Comparison of ENCODE assay signal across 12 cellular contexts in genomic region chr6:35419431-35419830, GRCh38. TPM values are rescaled to one million over a fixed set of nuclear protein-coding genes. Genes with fewer than 3 reads are reported as not detected.
DNase-seq lines count a peak whose midpoint lies in the region; ATAC-seq and TF ChIP-seq lines count a peak whose summit lies in the region.
"Had no signal": no experiment of that assay in that cellular context is flagged by ENCODE, and none has a peak within 500 bp of the region (broad histone marks: within the 10 kb centered on the region; RNA-seq: fewer than 3 reads in every experiment).

No MANE protein-coding gene starts in this region.

- no peak for ATAC-seq in gastroesophageal sphincter
- ATAC-seq in lower lobe of right lung: no peak

- DNase-seq in BE2C (no peak), GM12865 (ENCODE audit: low read depth) (peak; percentile 40), foreskin fibroblast (peak; percentile 65 to 75), ascending aorta (ENCODE audit: low spot score in 2 of 2) (no peak), lower lobe of right lung (no peak)
- no peak for DNase-seq in stimulated activated CD4-positive, alpha-beta T cell treated with anti-CD3 and anti-CD28 coated beads, Interleukin-4, amount 100 ng/mL, for 24 hours
- DNase-seq: heart right ventricle; NCI-H2171; stimulated activated CD4-positive, alpha-beta T cell treated with anti-CD3 and anti-CD28 coated beads, Interleukin-12 subunit alpha, Interleukin-12 subunit beta, amount 100 ng/mL, for 4 hours had no signal

- H2AFZ ChIP-seq in SU-DHL-6 (ENCODE audit: low read depth, low read length, severe bottlenecking): no peak overlapping the region

- 49 to 83% methylated on average over 2 to 4 of the region's 4 CpGs for WGBS in gastroesophageal sphincter (ENCODE audit: low coverage in 1 of 2), 2 donors

- H3K4me2 ChIP-seq in SU-DHL-6 (ENCODE audit: low read depth, low read length, poor library complexity, severe bottlenecking): no peak overlapping the region

- H3K27ac ChIP-seq in SU-DHL-6 (ENCODE audit: low read depth, low read length) (no peak overlapping the region), ascending aorta (no peak overlapping the region), gastroesophageal sphincter (no peak overlapping the region), lower lobe of right lung (no peak overlapping the region)
- H3K27ac ChIP-seq: tibial nerve had no signal

- H3K9me2 ChIP-seq in SU-DHL-6 (replicated peaks; ENCODE audit: insufficient read depth, low read length): no peaks in the 10 kb centered on the region

- H3K4me3 ChIP-seq in BE2C (ENCODE audit: low read depth, low read length): no peak overlapping the region
- no peak overlapping the region for H3K4me3 ChIP-seq in GM12865 (ENCODE audit: low read depth, low read length)
- H3K4me3 ChIP-seq in SU-DHL-6 (ENCODE audit: insufficient read depth, low read length, poor library complexity, severe bottlenecking): no peak overlapping the region
- no peak overlapping the region for H3K4me3 ChIP-seq in foreskin fibroblast (ENCODE audit: low read depth in 1 of 2, low read length in 2 of 2)
- no peak overlapping the region for H3K4me3 ChIP-seq in ascending aorta
- H3K4me3 ChIP-seq in gastroesophageal sphincter: no peak overlapping the region
- H3K4me3 ChIP-seq in lower lobe of right lung: no peak overlapping the region
- H3K4me3 ChIP-seq: heart right ventricle, tibial nerve had no signal

- H3K79me2 ChIP-seq in SU-DHL-6 (ENCODE audit: insufficient read depth, low read length): no peaks in the 10 kb centered on the region

- H3F3A ChIP-seq in SU-DHL-6 (ENCODE audit: insufficient read depth): no peaks in the 10 kb centered on the region

- H3K9me3 ChIP-seq in BE2C (no peaks in the 10 kb centered on the region), SU-DHL-6 (ENCODE audit: insufficient read depth, low read length) (no peaks in the 10 kb centered on the region), ascending aorta (no peaks in the 10 kb centered on the region), gastroesophageal sphincter (no peaks in the 10 kb centered on the region), lower lobe of right lung (no peaks in the 10 kb centered on the region)
- H3K9me3 ChIP-seq: heart right ventricle, tibial nerve had no signal

- TF ChIP-seq EP300 in gastroesophageal sphincter (IDR thresholded peaks at IDR 0.05): no peak

- TF ChIP-seq CTCF in BE2C (IDR thresholded peaks at IDR 0.05; ENCODE audit: low read depth, low read length) (peak; percentile 47), GM12865 (IDR thresholded peaks at IDR 0.05; ENCODE audit: insufficient read depth, low read depth, low read length, missing control alignments) (no peak), SU-DHL-6 (IDR thresholded peaks at IDR 0.05; ENCODE audit: insufficient read depth, low read length, poor library complexity, severe bottlenecking) (peak; percentile 15), foreskin fibroblast (IDR thresholded peaks at IDR 0.05; ENCODE audit: low read depth, low read length) (peak; percentile 44), ascending aorta (IDR thresholded peaks at IDR 0.05) (no peak), gastroesophageal sphincter (IDR thresholded peaks at IDR 0.05) (no peak), lower lobe of right lung (IDR thresholded peaks at IDR 0.05) (no peak)

- H4K20me1 ChIP-seq in SU-DHL-6 (ENCODE audit: low read depth, low read length): no peaks in the 10 kb centered on the region

- H3K4me1 ChIP-seq in BE2C: peaks cover 6% of the 10 kb centered on the region; the same call in 1 of the 2 replicates
- H3K4me1 ChIP-seq in ascending aorta: no peaks in the 10 kb centered on the region
- peaks cover 0 to 12% (median 5%) of the 10 kb centered on the region in 3 donors for H3K4me1 ChIP-seq in gastroesophageal sphincter
- H3K4me1 ChIP-seq in lower lobe of right lung: peaks cover 26% of the 10 kb centered on the region

- no peak overlapping the region for H3K9ac ChIP-seq in SU-DHL-6 (ENCODE audit: low read length)

- H3K36me3 ChIP-seq in BE2C (no peaks in the 10 kb centered on the region), SU-DHL-6 (ENCODE audit: low read length) (no peaks in the 10 kb centered on the region), ascending aorta (peaks cover 19 to 46% of the 10 kb centered on the region in 2 donors), gastroesophageal sphincter (peaks cover 0 to 71% of the 10 kb centered on the region in 2 donors), lower lobe of right lung (peaks cover 59% of the 10 kb centered on the region)

- intact Hi-C loops in ascending aorta (cut with DNase I) (no loop called here), lower lobe of right lung (cut with DNase I) (no loop called here)

- H3K27me3 ChIP-seq in BE2C: no peaks in the 10 kb centered on the region
- H3K27me3 ChIP-seq in SU-DHL-6 (ENCODE audit: low read length): no peaks in the 10 kb centered on the region
- no peaks in the 10 kb centered on the region for H3K27me3 ChIP-seq in ascending aorta
- no peaks in the 10 kb centered on the region for H3K27me3 ChIP-seq in gastroesophageal sphincter
- H3K27me3 ChIP-seq in lower lobe of right lung (ENCODE audit: low read depth): no peaks in the 10 kb centered on the region
- H3K27me3 ChIP-seq: heart right ventricle, tibial nerve had no signal

- no peak for TF ChIP-seq POLR2A in gastroesophageal sphincter (IDR thresholded peaks at IDR 0.05)

RNA-seq across cellular contexts. Expression of gene FANCE, which starts 32.7 kb away (rescaled TPM):
- 7.2 TPM for polyA plus RNA-seq in BE2C (2012; ENCODE audit: insufficient read depth, insufficient read length, low read depth)
- total RNA-seq in ascending aorta: 0.32 TPM
- 1 to 10 TPM; 2.6 to 5.0 (median 3.8) TPM for total RNA-seq in gastroesophageal sphincter
- 9.0 TPM for total RNA-seq in lower lobe of right lung

RNA-seq across cellular contexts. Expression of gene RPL10A, which starts 48.8 kb away (rescaled TPM):
- 1,119 TPM for polyA plus RNA-seq in BE2C (2012; ENCODE audit: insufficient read depth, insufficient read length, low read depth)
- total RNA-seq in ascending aorta: 643 TPM
- total RNA-seq in gastroesophageal sphincter: 1,000 to 10,000 TPM in 3 of 4 donors, 100 to 1,000 TPM in 1; 870 to 1,936 (median 1,411) TPM
- 1,025 TPM for total RNA-seq in lower lobe of right lung

Comparison
In these comparisons a context has a peak if more than half of its experiments do, and no peak if none do; other contexts are left out.
1. DNase-seq: peak in GM12865 (single experiment) and foreskin fibroblast (2 of 2); none in BE2C (single experiment), stimulated activated CD4-positive, alpha-beta T cell treated with anti-CD3 and anti-CD28 coated beads, Interleukin-4, amount 100 ng/mL, for 24 hours (single experiment), ascending aorta (0 of 2) and lower lobe of right lung (single experiment).
2. CTCF ChIP-seq: peak in BE2C (single experiment), SU-DHL-6 (single experiment) and foreskin fibroblast (single experiment); none in GM12865 (single experiment), ascending aorta (0 of 3), gastroesophageal sphincter (0 of 4) and lower lobe of right lung (single experiment).